ENCODE assay signal across 11 cellular contexts in genomic region chr21:18245493-18245967, GRCh38. TPM values are rescaled to one million over a fixed set of nuclear protein-coding genes. Genes with fewer than 3 reads are reported as not detected.
A peak's percentile ranks its signal among the peaks of the same experiment; 100 is the strongest.
DNase-seq lines count a peak whose midpoint lies in the region; ATAC-seq, FAIRE-seq and TF ChIP-seq lines count a peak whose summit lies in the region.
"Had no signal": no experiment of that assay in that cellular context is flagged by ENCODE, and none has a peak within 500 bp of the region (broad histone marks: within the 10 kb centered on the region; RNA-seq: fewer than 3 reads in every experiment).

No MANE protein-coding gene starts in this region.

- POLR2A ChIA-PET in A549 (lab: Yijun Ruan, JAX), result no interaction called here

- no peaks in the 10 kb centered on the region for H3K36me3 ChIP-seq in MM.1S (replicated peaks; ENCODE audit: insufficient read depth, low read length)
- H3K36me3 ChIP-seq: BLaER1 treated with 17β-estradiol and CSF1 and Interleukin-3, amounts not matched to agents 10 nM and 100 nM had no signal

- no peak for ATAC-seq in A549

- TF ChIP-seq CTCF in A549 (IDR thresholded peaks at IDR 0.05) (no peak), nephron progenitor cell (IDR thresholded peaks at IDR 0.05) (no peak), MM.1S (IDR thresholded peaks at IDR 0.05; ENCODE audit: low read length) (no peak)

- H3F3A ChIP-seq in MM.1S (ENCODE audit: insufficient read depth, low read length), result peaks cover 6% of the 10 kb centered on the region; the same call in 1 of the 2 replicates

- H3K27ac ChIP-seq in A549 (no peak overlapping the region), MM.1S (ENCODE audit: low read length) (no peak overlapping the region)
- H3K27ac ChIP-seq: BLaER1 treated with 17β-estradiol and CSF1 and Interleukin-3, amounts not matched to agents 10 nM and 100 nM had no signal

- H3K36me3 Mint-ChIP-seq in nephron progenitor cell (ENCODE audit: low read depth), result no peaks in the 10 kb centered on the region

- no peaks in the 10 kb centered on the region for H3K27me3 ChIP-seq in MM.1S (replicated peaks; ENCODE audit: insufficient read depth, low read length)
- H3K27me3 ChIP-seq: BLaER1 treated with 17β-estradiol and CSF1 and Interleukin-3, amounts not matched to agents 10 nM and 100 nM had no signal

- DNase-seq in A549 (ENCODE audit: low read depth in 1 of 2, low spot score in 1 of 2) (no peak), NCI-H460 (ENCODE audit: extremely low read depth, low read depth) (peak; percentile 1), fibroblast of gingiva (ENCODE audit: low read depth) (peak; percentile 1), nephron progenitor cell (peak; percentile 18), erythroblast (lab: John Stamatoyannopoulos, UW) (no peak), NCI-H2107 (lab: John Stamatoyannopoulos, UW) (no peak), MM.1S (no peak), globus pallidus (ENCODE audit: low spot score) (no peak)
- DNase-seq: foreskin fibroblast had no signal

- H3K4me1 ChIP-seq in A549, result no peaks in the 10 kb centered on the region
- H3K4me1 ChIP-seq in MM.1S (ENCODE audit: low read length), result peaks cover 9% of the 10 kb centered on the region

- H4K20me1 ChIP-seq in MM.1S (ENCODE audit: insufficient read depth, low read length), result no peaks in the 10 kb centered on the region
- H4K20me1 ChIP-seq: BLaER1 treated with 17β-estradiol and CSF1 and Interleukin-3, amounts not matched to agents 10 nM and 100 nM had no signal

- no peaks in the 10 kb centered on the region for H3K9me3 ChIP-seq in A549
- H3K9me3 ChIP-seq in MM.1S (replicated peaks; ENCODE audit: insufficient read depth, low read length), result no peaks in the 10 kb centered on the region

- H3K4me3 Mint-ChIP-seq in nephron progenitor cell, result peak overlapping the region; percentile 81

- TF ChIP-seq POLR2A in A549 (IDR thresholded peaks at IDR 0.05; ENCODE audit: low read length) (no peak), erythroblast (IDR thresholded peaks at IDR 0.05; ENCODE audit: low read length) (no peak)

- H3K4me3 ChIP-seq in A549, result no peak overlapping the region; the same call in 2 of the 3 replicates
- no peak overlapping the region for H3K4me3 ChIP-seq in MM.1S (ENCODE audit: low read length)
- H3K4me3 ChIP-seq: BLaER1 treated with 17β-estradiol and CSF1 and Interleukin-3, amounts not matched to agents 10 nM and 100 nM had no signal

- no peaks in the 10 kb centered on the region for H3K79me2 ChIP-seq in MM.1S (ENCODE audit: low read length)

- H3K4me2 ChIP-seq in A549 (peak overlapping the region; percentile 47; the same call in 2 of the 3 replicates), MM.1S (ENCODE audit: low read depth, low read length) (no peak overlapping the region)
- H3K4me2 ChIP-seq: BLaER1 treated with 17β-estradiol and CSF1 and Interleukin-3, amounts not matched to agents 10 nM and 100 nM had no signal

- H3K9me2 ChIP-seq in MM.1S (replicated peaks; ENCODE audit: insufficient read depth, low read length), result no peaks in the 10 kb centered on the region

- no peak overlapping the region for H3K9ac ChIP-seq in MM.1S (ENCODE audit: low read length)
- H3K9ac ChIP-seq: BLaER1 treated with 17β-estradiol and CSF1 and Interleukin-3, amounts not matched to agents 10 nM and 100 nM had no signal

- TF ChIP-seq RAD21 in A549 (conservative IDR thresholded peaks at IDR 0.05 in 1 of 2, IDR thresholded peaks at IDR 0.05 in 1 of 2), result no peak

- CTCF ChIA-PET in A549 (lab: Yijun Ruan, JAX), result no interaction called here

- H3K9me3 Mint-ChIP-seq in nephron progenitor cell, result no peaks in the 10 kb centered on the region

- 22% methylated on average over 11 of the region's 21 CpGs for WGBS in A549 (ENCODE audit: missing lambda C conversion rate)

- H3K27ac Mint-ChIP-seq in nephron progenitor cell, result no peak overlapping the region

- H3K27me3 Mint-ChIP-seq in nephron progenitor cell (ENCODE audit: low read depth, poor library complexity), result peaks cover 70% of the 10 kb centered on the region

- FAIRE-seq in A549 (lab: Jason Lieb, UNC), result no peak
- FAIRE-seq: RCC 7860 had no signal

- no peak overlapping the region for H2AFZ ChIP-seq in MM.1S (ENCODE audit: low read length)

- H3K4me1 Mint-ChIP-seq in nephron progenitor cell, result peaks cover 13% of the 10 kb centered on the region

- TF ChIP-seq EP300 in A549 (IDR thresholded peaks at IDR 0.05), result no peak

TF ChIP-seq in A549, 52 proteins besides CTCF, POLR2A, EP300 and RAD21:
- TF ChIP-seq HOXB13 (CRISPR knock-in tag; IDR thresholded peaks at IDR 0.05; ENCODE audit: low read depth), result no peak
- no peak for TF ChIP-seq ESRRA (IDR thresholded peaks at IDR 0.05; ENCODE audit: borderline replicate concordance, low read length)
- no peak for TF ChIP-seq HES2 (IDR thresholded peaks at IDR 0.05)
- TF ChIP-seq USF2 (IDR thresholded peaks at IDR 0.05), result no peak
- TF ChIP-seq HOXB5 (CRISPR knock-in tag; IDR thresholded peaks at IDR 0.05), result no peak
- TF ChIP-seq PHF8 (IDR thresholded peaks at IDR 0.05; ENCODE audit: borderline replicate concordance, low read depth), result no peak
- no peak for TF ChIP-seq ATOH8 (CRISPR knock-in tag; IDR thresholded peaks at IDR 0.05; ENCODE audit: low read depth)
- no peak for TF ChIP-seq MYC (IDR thresholded peaks at IDR 0.05; ENCODE audit: borderline replicate concordance, low read length)
- no peak for TF ChIP-seq BHLHE40 (IDR thresholded peaks at IDR 0.05; ENCODE audit: low read depth, low read length)
- no peak for TF ChIP-seq SREBF2 (IDR thresholded peaks at IDR 0.05)
- TF ChIP-seq MAX (IDR thresholded peaks at IDR 0.05), result no peak
- no peak for TF ChIP-seq EHMT2 (IDR thresholded peaks at IDR 0.05; ENCODE audit: low read depth)
- no peak for TF ChIP-seq TFCP2L1 (CRISPR knock-in tag; IDR thresholded peaks at IDR 0.05)

RNA-seq across cellular contexts. Expression of gene CHODL, which starts 0.9 kb away (rescaled TPM):
- polyA plus RNA-seq in A549 (2011; rRNA removed), result not detected in 2 replicates
- not detected in 2 replicates for polyA plus RNA-seq in A549 (2012; cell fraction: cytosol; rRNA removed)
- polyA plus RNA-seq in A549 (2012; cell fraction: nucleus; rRNA removed), result not detected in 2 replicates
- polyA plus RNA-seq in A549 (2017; fragmentation: RNase III; extraction: RNeasy Plus Mini Kit Qiagen cat#74134 plus additional on column Dnase treatment), result not detected in 3 replicates
- polyA minus RNA-seq in A549 (2011; rRNA and poly(A)+ RNA removed), result not detected in 2 replicates
- 0.10 and 0.12 TPM in 2 replicates for total RNA-seq in NCI-H460 (2014; rRNA removed; shearing (Covaris generic))
- not detected in 2 replicates for polyA plus RNA-seq in NCI-H460 (2014; cell fraction: nucleus; rRNA removed)

Comparison
In these comparisons a context has a peak if more than half of its experiments do, and no peak if none do; other contexts are left out.
1. DNase-seq: peak in NCI-H460 (single experiment), fibroblast of gingiva (single experiment) and nephron progenitor cell (single experiment); none in A549 (0 of 2), erythroblast (0 of 2), NCI-H2107 (single experiment), MM.1S (single experiment) and globus pallidus (single experiment).